ENCODE assay signal across 8 cellular contexts in genomic region chr10:101780818-101781654, GRCh38. TPM values are rescaled to one million over a fixed set of nuclear protein-coding genes. Genes with fewer than 3 reads are reported as not detected.
DNase-seq lines count a peak whose midpoint lies in the region; ATAC-seq and TF ChIP-seq lines count a peak whose summit lies in the region.
"Had no signal": no experiment of that assay in that cellular context is flagged by ENCODE, and none has a peak within 500 bp of the region (broad histone marks: within the 10 kb centered on the region; RNA-seq: fewer than 3 reads in every experiment).

No MANE protein-coding gene starts in this region.

- peaks cover 0 to 12% of the 10 kb centered on the region in 2 donors for H3K27me3 ChIP-seq in right atrium auricular region
- H3K27me3 ChIP-seq in gastrocnemius medialis = peaks cover 27 to 33% (median 29%) of the 10 kb centered on the region in 3 donors

- H3K4me1 ChIP-seq in right atrium auricular region (peaks cover 0 to 62% of the 10 kb centered on the region in 2 donors), gastrocnemius medialis (peaks cover 23 to 31% of the 10 kb centered on the region in 2 donors)

- H3K9me3 ChIP-seq in right atrium auricular region = no peaks in the 10 kb centered on the region
- H3K9me3 ChIP-seq in gastrocnemius medialis = no peaks in the 10 kb centered on the region

- peak; percentile 96 for TF ChIP-seq CTCF in GM12865 (IDR thresholded peaks at IDR 0.05; ENCODE audit: insufficient read depth, low read depth, low read length, missing control alignments)
- TF ChIP-seq CTCF in right atrium auricular region (IDR thresholded peaks at IDR 0.05) = peak; percentile 74 to 90
- peak; percentile 65 to 89 (median 77) for TF ChIP-seq CTCF in gastrocnemius medialis (IDR thresholded peaks at IDR 0.05 in 4 of 5, conservative IDR thresholded peaks at IDR 0.05 in 1 of 5)

- TF ChIP-seq POLR2A in gastrocnemius medialis (IDR thresholded peaks at IDR 0.05) = no peak

- DNase-seq in GM12865 (ENCODE audit: low read depth) (peak; percentile 81), LHCN-M2 (ENCODE audit: low read depth) (peak; percentile 57), SW480 (ENCODE audit: low spot score) (peak; percentile 52), right atrium auricular region (ENCODE audit: low spot score) (peak; percentile 59), gastrocnemius medialis (peak in 1 of 2 donors; percentile 40), NCI-H774 (lab: John Stamatoyannopoulos, UW) (no peak)
- peak; percentile 54 for DNase-seq in activated naive CD8-positive, alpha-beta T cell treated with anti-CD3 and anti-CD28 coated beads, Interleukin-2, amount 50 U/mL, for 16 hours (ENCODE audit: low read depth, low spot score)

- no peak overlapping the region for H3K27ac ChIP-seq in right atrium auricular region
- H3K27ac ChIP-seq in gastrocnemius medialis = no peak overlapping the region
- H3K27ac ChIP-seq: skin epidermis had no signal

- in situ Hi-C loops in gastrocnemius medialis (cut with MboI; ENCODE audit: low sequenced_read_pairs in 4 of 4) = loop anchor here in 2 of 4 donors (10.0 kb wide), 1 partner anchor 176 kb away; no protein-coding TSS in a partner anchor

- H3K36me3 ChIP-seq in right atrium auricular region (peaks cover 10% of the 10 kb centered on the region), gastrocnemius medialis (peaks cover 0 to 17% of the 10 kb centered on the region in 2 donors)

- no peak overlapping the region for H3K4me3 ChIP-seq in GM12865 (ENCODE audit: low read depth, low read length)
- H3K4me3 ChIP-seq in right atrium auricular region = no peak overlapping the region
- no peak overlapping the region for H3K4me3 ChIP-seq in gastrocnemius medialis

- intact Hi-C loops in gastrocnemius medialis (cut with DNase I; ENCODE audit: low total_unique reads) = loop anchor here (1.0 kb wide), 1 partner anchor 179 kb away; no protein-coding TSS in a partner anchor

- ATAC-seq in gastrocnemius medialis = peak; percentile 34 to 47

RNA-seq across cellular contexts. Expression of gene NPM3, which starts 2.2 kb away (rescaled TPM):
- total RNA-seq in LHCN-M2 (2014; rRNA removed) (117 and 123 TPM in 2 replicates), right atrium auricular region (10 to 100 TPM in 1 of 2 donors, 1 to 10 TPM in 1; 6.2 to 14.7 TPM), gastrocnemius medialis (10 to 100 TPM; 12.9 to 37.0 (median 16.0) TPM)
- 64.3 TPM for polyA plus RNA-seq in LHCN-M2 (2012)

RNA-seq across cellular contexts. Expression of gene FGF8, which starts 5.1 kb away (rescaled TPM):
- total RNA-seq in LHCN-M2 (2014; rRNA removed) (not detected in 2 replicates), right atrium auricular region (not detected), gastrocnemius medialis (not detected)
- not detected for polyA plus RNA-seq in LHCN-M2 (2012)

RNA-seq across cellular contexts. Expression of gene OGA, which starts 37.2 kb away (rescaled TPM):
- 50.3 and 55.3 TPM in 2 replicates for total RNA-seq in LHCN-M2 (2014; rRNA removed)
- 31.8 TPM for polyA plus RNA-seq in LHCN-M2 (2012)
- total RNA-seq in right atrium auricular region = 10 to 100 TPM; 41.6 to 50.9 TPM
- 10 to 100 TPM; 25.8 to 85.5 (median 48.3) TPM for total RNA-seq in gastrocnemius medialis
